ENCODE assay signal across 1 cellular context in the genomic region with DNA sequence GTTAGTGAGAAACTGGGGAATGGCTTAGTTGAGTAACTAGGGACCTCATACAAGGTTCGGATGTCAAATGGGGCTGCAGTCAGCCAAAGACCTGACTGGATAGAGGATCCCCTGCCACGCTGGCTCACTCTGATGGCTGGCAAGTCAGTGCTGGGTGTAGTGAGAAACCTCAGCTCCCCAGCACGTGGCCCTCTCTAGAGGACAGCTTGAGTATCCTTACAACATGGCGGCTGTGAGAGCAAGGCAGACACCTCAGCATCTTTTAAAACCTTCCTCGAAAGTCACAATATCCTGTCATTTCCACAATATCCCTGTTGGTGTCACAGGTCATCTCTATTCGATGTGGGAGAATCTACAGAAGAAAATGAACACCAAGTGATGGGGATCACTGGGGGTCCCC.
TF ChIP-seq lines count a peak whose summit lies in the region.

No MANE protein-coding gene starts in this region.

TF ChIP-seq in IMR-90, 13 proteins besides CTCF, POLR2A, EP300 and RAD21:
- TF ChIP-seq FOS (IDR thresholded peaks at IDR 0.05; ENCODE audit: low read depth, low read length) (no peak), NFE2L2 (IDR thresholded peaks at IDR 0.05; ENCODE audit: low read depth, low read length) (no peak), MAZ (IDR thresholded peaks at IDR 0.05; ENCODE audit: borderline replicate concordance, low read depth, low read length) (no peak), MXI1 (IDR thresholded peaks at IDR 0.05; ENCODE audit: borderline replicate concordance, low read depth, low read length) (no peak), CHD1 (IDR thresholded peaks at IDR 0.05; ENCODE audit: low read depth, low read length) (no peak), CEBPB (IDR thresholded peaks at IDR 0.05; ENCODE audit: low read depth, low read length) (no peak), RFX5 (IDR thresholded peaks at IDR 0.05; ENCODE audit: low read depth, low read length) (no peak), BHLHE40 (IDR thresholded peaks at IDR 0.05; ENCODE audit: low read depth, low read length) (no peak), RCOR1 (IDR thresholded peaks at IDR 0.05; ENCODE audit: insufficient replicate concordance, low read length) (no peak), MAFK (IDR thresholded peaks at IDR 0.05; ENCODE audit: low read depth, low read length) (no peak), SMC3 (IDR thresholded peaks at IDR 0.05; ENCODE audit: low read depth, low read length) (no peak)
- TF ChIP-seq, protein P1, sequence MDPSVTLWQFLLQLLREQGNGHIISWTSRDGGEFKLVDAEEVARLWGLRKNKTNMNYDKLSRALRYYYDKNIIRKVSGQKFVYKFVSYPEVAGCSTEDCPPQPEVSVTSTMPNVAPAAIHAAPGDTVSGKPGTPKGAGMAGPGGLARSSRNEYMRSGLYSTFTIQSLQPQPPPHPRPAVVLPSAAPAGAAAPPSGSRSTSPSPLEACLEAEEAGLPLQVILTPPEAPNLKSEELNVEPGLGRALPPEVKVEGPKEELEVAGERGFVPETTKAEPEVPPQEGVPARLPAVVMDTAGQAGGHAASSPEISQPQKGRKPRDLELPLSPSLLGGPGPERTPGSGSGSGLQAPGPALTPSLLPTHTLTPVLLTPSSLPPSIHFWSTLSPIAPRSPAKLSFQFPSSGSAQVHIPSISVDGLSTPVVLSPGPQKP (IDR thresholded peaks at IDR 0.05; ENCODE audit: borderline replicate concordance, low read depth, low read length): no peak
- TF ChIP-seq, protein P2, sequence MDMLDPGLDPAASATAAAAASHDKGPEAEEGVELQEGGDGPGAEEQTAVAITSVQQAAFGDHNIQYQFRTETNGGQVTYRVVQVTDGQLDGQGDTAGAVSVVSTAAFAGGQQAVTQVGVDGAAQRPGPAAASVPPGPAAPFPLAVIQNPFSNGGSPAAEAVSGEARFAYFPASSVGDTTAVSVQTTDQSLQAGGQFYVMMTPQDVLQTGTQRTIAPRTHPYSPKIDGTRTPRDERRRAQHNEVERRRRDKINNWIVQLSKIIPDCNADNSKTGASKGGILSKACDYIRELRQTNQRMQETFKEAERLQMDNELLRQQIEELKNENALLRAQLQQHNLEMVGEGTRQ (IDR thresholded peaks at IDR 0.05; ENCODE audit: low read depth, low read length): no peak
TF ChIP-seq in IMR-90: peak in this region for 0.
